9 cellular contexts compared by ENCODE assay signal in genomic region chr6:106377061-106377540, GRCh38. TPM values are rescaled to one million over a fixed set of nuclear protein-coding genes. Genes with fewer than 3 reads are reported as not detected.
DNase-seq lines count a peak whose midpoint lies in the region; ATAC-seq and TF ChIP-seq lines count a peak whose summit lies in the region.
"Had no signal": no experiment of that assay in that cellular context is flagged by ENCODE, and none has a peak within 500 bp of the region (broad histone marks: within the 10 kb centered on the region; RNA-seq: fewer than 3 reads in every experiment).

No MANE protein-coding gene starts in this region.

- no peak overlapping the region for H2AFZ ChIP-seq in GM23248
- peak overlapping the region; percentile 52 for H2AFZ ChIP-seq in PC-3 (ENCODE audit: low read length)

- no peak overlapping the region for H3K27ac Mint-ChIP-seq in CD8-positive, alpha-beta T cell

- intact Hi-C loops in PC-3 (cut with micrococcal nuclease): loop anchor here (1.0 to 2.0 kb wide), 2 partner anchors 38 to 65 kb away; no protein-coding TSS in a partner anchor
- intact Hi-C loops in CD8-positive, alpha-beta T cell (cut with DNase I, micrococcal nuclease): no loop called here

- no peaks in the 10 kb centered on the region for H4K20me1 ChIP-seq in GM23248 (ENCODE audit: insufficient read depth)
- H4K20me1 ChIP-seq in PC-3 (ENCODE audit: low read length): no peaks in the 10 kb centered on the region

- H3K9ac ChIP-seq in GM23248: no peak overlapping the region
- no peak overlapping the region for H3K9ac ChIP-seq in PC-3 (ENCODE audit: low read length)

- H3K27ac ChIP-seq in GM23248: no peak overlapping the region
- H3K27ac ChIP-seq in PC-3 (ENCODE audit: low read length): peak overlapping the region; percentile 64
- peak overlapping the region; percentile 8 to 15 for H3K27ac ChIP-seq in esophagus (ENCODE audit: low read depth in 2 of 2, low read length in 1 of 2)
- H3K27ac ChIP-seq in CD8-positive, alpha-beta T cell (ENCODE audit: low read depth, low read length): no peak overlapping the region
- H3K27ac ChIP-seq: lower lobe of right lung had no signal

- CTCF ChIA-PET in PC-3 (lab: Charles Lee): interaction anchor here (0.5 kb wide), 1 partner anchor 64 kb away, joined by 4 read pairs; no protein-coding TSS in a partner anchor
- CTCF ChIA-PET in CD8-positive, alpha-beta T cell (lab: Charles Lee): no interaction called here

- H3K4me2 ChIP-seq in GM23248 (ENCODE audit: unreplicated experiment) (no peak overlapping the region), PC-3 (ENCODE audit: low read length) (peak overlapping the region; percentile 80)

- no peaks in the 10 kb centered on the region for H3K9me3 Mint-ChIP-seq in CD8-positive, alpha-beta T cell

- ATAC-seq in PC-3 (peak; percentile 40), GM19467 (IDR thresholded peaks at IDR 0.05; ENCODE audit: unreplicated experiment) (no peak), HG03354 (IDR thresholded peaks at IDR 0.05; ENCODE audit: poor library complexity, severe bottlenecking, unreplicated experiment) (no peak)
- ATAC-seq in CD8-positive, alpha-beta T cell: no peak
- ATAC-seq: lower lobe of right lung had no signal

- H3K4me1 Mint-ChIP-seq in CD8-positive, alpha-beta T cell (ENCODE audit: low read depth): no peaks in the 10 kb centered on the region

- H3K36me3 ChIP-seq in GM23248 (ENCODE audit: low read depth) (no peaks in the 10 kb centered on the region), PC-3 (ENCODE audit: low read depth, low read length) (no peaks in the 10 kb centered on the region), esophagus (ENCODE audit: control insufficient read depth in 2 of 2, insufficient read depth in 2 of 2, low read length in 1 of 2) (no peaks in the 10 kb centered on the region)
- no peaks in the 10 kb centered on the region for H3K36me3 ChIP-seq in CD8-positive, alpha-beta T cell (ENCODE audit: insufficient read depth, low read length)
- H3K36me3 ChIP-seq: lower lobe of right lung had no signal

- POLR2A ChIA-PET in PC-3 (lab: Charles Lee; ENCODE audit: unreplicated experiment): no interaction called here
- POLR2A ChIA-PET in CD8-positive, alpha-beta T cell (lab: Charles Lee): no interaction called here

- 31 to 39% methylated on average over 5 of the region's 5 CpGs for WGBS in GM23248 (ENCODE audit: low coverage in 1 of 2, low lambda C conversion rate in 2 of 2, missing lambda C conversion rate in 2 of 2), 2 experiments
- 22 to 33% methylated on average over 5 of the region's 5 CpGs for WGBS in esophagus, 2 donors

- H3F3A ChIP-seq in GM23248 (ENCODE audit: insufficient read depth): no peaks in the 10 kb centered on the region
- H3F3A ChIP-seq in PC-3 (ENCODE audit: low read length, unreplicated experiment): peaks cover 3% of the 10 kb centered on the region

- no peaks in the 10 kb centered on the region for H3K36me3 Mint-ChIP-seq in CD8-positive, alpha-beta T cell

- no TSS peak for BruUV-seq in PC-3 (replicated peaks; lab: Mats Ljungman, UMichigan)

- TF ChIP-seq CTCF in PC-3 (conservative IDR thresholded peaks at IDR 0.05; ENCODE audit: low read depth, low read length) (no peak), retinal pigment epithelial cell (conservative IDR thresholded peaks at IDR 0.05; ENCODE audit: low read depth, low read length) (no peak)
- TF ChIP-seq CTCF in CD8-positive, alpha-beta T cell (IDR thresholded peaks at IDR 0.05): no peak

- peaks cover 15% of the 10 kb centered on the region for H3K27me3 Mint-ChIP-seq in CD8-positive, alpha-beta T cell (ENCODE audit: low read depth)

- H3K9me2 ChIP-seq in GM23248 (ENCODE audit: insufficient read depth): no peaks in the 10 kb centered on the region
- no peaks in the 10 kb centered on the region for H3K9me2 ChIP-seq in PC-3 (replicated peaks; ENCODE audit: low read length)

- H3K9me3 ChIP-seq in GM23248 (ENCODE audit: low read depth) (no peaks in the 10 kb centered on the region), PC-3 (ENCODE audit: low read length) (no peaks in the 10 kb centered on the region), esophagus (ENCODE audit: control insufficient read depth in 2 of 2, insufficient read depth in 1 of 2, low read depth in 1 of 2, low read length in 1 of 2) (no peaks in the 10 kb centered on the region)
- H3K9me3 ChIP-seq in CD8-positive, alpha-beta T cell (ENCODE audit: low read length): no peaks in the 10 kb centered on the region
- H3K9me3 ChIP-seq: lower lobe of right lung had no signal

- H3K79me2 ChIP-seq in GM23248 (ENCODE audit: insufficient read depth): no peaks in the 10 kb centered on the region
- peaks cover 21% of the 10 kb centered on the region for H3K79me2 ChIP-seq in PC-3 (ENCODE audit: low read length)

- H3K4me3 Mint-ChIP-seq in CD8-positive, alpha-beta T cell: no peak overlapping the region

- H3K4me1 ChIP-seq in GM23248 (ENCODE audit: insufficient read depth): no peaks in the 10 kb centered on the region
- H3K4me1 ChIP-seq in PC-3 (ENCODE audit: insufficient read depth, low read length): peaks cover 52% of the 10 kb centered on the region
- peaks cover 0 to 2% of the 10 kb centered on the region in 2 donors for H3K4me1 ChIP-seq in esophagus (ENCODE audit: control insufficient read depth in 2 of 2, insufficient read depth in 2 of 2, low read length in 1 of 2)
- no peaks in the 10 kb centered on the region for H3K4me1 ChIP-seq in CD8-positive, alpha-beta T cell (ENCODE audit: insufficient read depth, low read length)
- H3K4me1 ChIP-seq: lower lobe of right lung had no signal

- H3K4me3 ChIP-seq in GM23248: no peak overlapping the region
- peak overlapping the region; percentile 38 for H3K4me3 ChIP-seq in PC-3 (ENCODE audit: low read length)
- peak overlapping the region in 1 of 2 donors; percentile 11 for H3K4me3 ChIP-seq in esophagus (ENCODE audit: low read depth in 1 of 2, low read length in 2 of 2)
- H3K4me3 ChIP-seq in retinal pigment epithelial cell (ENCODE audit: low read length): no peak overlapping the region
- no peak overlapping the region for H3K4me3 ChIP-seq in CD8-positive, alpha-beta T cell (ENCODE audit: low read depth, low read length)
- H3K4me3 ChIP-seq: lower lobe of right lung had no signal

- in situ Hi-C loops in GM23248 (cut with MboI): no loop called here

- H3K27me3 ChIP-seq in GM23248 (replicated peaks; ENCODE audit: insufficient read depth) (no peaks in the 10 kb centered on the region), PC-3 (ENCODE audit: low read length) (no peaks in the 10 kb centered on the region), esophagus (ENCODE audit: control insufficient read depth in 1 of 2, insufficient read depth in 2 of 2, low read length in 2 of 2) (no peaks in the 10 kb centered on the region)
- H3K27me3 ChIP-seq in CD8-positive, alpha-beta T cell (ENCODE audit: insufficient read depth, low read length): no peaks in the 10 kb centered on the region

- DNase-seq in GM23248 (peak; percentile 41), PC-3 (peak; percentile 75), retinal pigment epithelial cell (ENCODE audit: low read depth) (peak; percentile 83), iPS-NIHi7 (ENCODE audit: extremely low spot score) (no peak)
- DNase-seq in CD8-positive, alpha-beta T cell: no peak
- DNase-seq: lower lobe of right lung had no signal

RNA-seq across cellular contexts. Expression of gene CRYBG1, which starts 16.6 kb away (rescaled TPM):
- total RNA-seq in GM23248 (2014; rRNA removed; shearing (Covaris generic)): 6.2 and 8.4 TPM in 2 replicates
- polyA plus RNA-seq in GM23248 (2016; fragmentation: Nextera tagmentation; extraction: Ambion mirVana) (1.9 and 2.1 TPM in 2 replicates), esophagus (10 to 100 TPM; 45.2 to 74.9 TPM)
- 19.9 and 22.2 TPM in 2 replicates for total RNA-seq in PC-3 (2014; rRNA removed)
- 10 to 100 TPM; 45.0 to 46.2 TPM for total RNA-seq in CD8-positive, alpha-beta T cell

RNA-seq across cellular contexts. Expression of gene ATG5, which starts 51.5 kb away (rescaled TPM):
- total RNA-seq in GM23248 (2014; rRNA removed; shearing (Covaris generic)): 39.4 and 46.2 TPM in 2 replicates
- polyA plus RNA-seq in GM23248 (2016; fragmentation: Nextera tagmentation; extraction: Ambion mirVana) (44.2 and 45.2 TPM in 2 replicates), esophagus (10 to 100 TPM in 1 of 2 donors, 1 to 10 TPM in 1; 9.1 to 12.5 TPM)
- 38.5 and 38.8 TPM in 2 replicates for total RNA-seq in PC-3 (2014; rRNA removed)
- 10 to 100 TPM; 28.7 to 28.9 TPM for total RNA-seq in CD8-positive, alpha-beta T cell

Comparison
In these comparisons a context has a peak if more than half of its experiments do, and no peak if none do; other contexts are left out.
1. DNase-seq: peak in GM23248 (single experiment), PC-3 (single experiment) and retinal pigment epithelial cell (single experiment); none in iPS-NIHi7 (single experiment) and CD8-positive, alpha-beta T cell (0 of 7).
2. H3K27ac ChIP-seq: peak in PC-3 (single experiment) and esophagus (2 of 2); none in GM23248 (single experiment) and CD8-positive, alpha-beta T cell (single experiment).